Comparison of ENCODE assay signal across 13 cellular contexts in the genomic region with DNA sequence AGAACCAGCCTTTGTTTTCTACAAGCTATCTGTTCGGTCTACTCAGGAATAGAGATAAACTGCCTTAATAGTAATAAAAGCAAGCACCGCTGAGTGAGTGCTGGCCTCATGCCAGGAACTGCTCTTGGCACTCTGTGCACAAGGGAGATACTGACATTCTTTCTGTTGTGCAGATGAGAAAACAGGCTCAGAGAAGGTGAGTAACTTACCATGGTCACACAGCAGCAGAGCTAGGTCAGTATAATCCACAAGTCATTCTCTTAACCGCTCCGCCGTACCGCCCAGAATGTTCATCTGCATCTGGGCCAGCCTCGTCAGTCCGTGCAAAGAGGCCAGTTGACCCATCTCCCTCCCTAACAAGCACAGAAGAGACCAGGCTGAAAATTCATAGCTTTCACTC. TPM values are rescaled to one million over a fixed set of nuclear protein-coding genes. Genes with fewer than 3 reads are reported as not detected.
DNase-seq lines count a peak whose midpoint lies in the region; ATAC-seq and TF ChIP-seq lines count a peak whose summit lies in the region.
"Had no signal": no experiment of that assay in that cellular context is flagged by ENCODE, and none has a peak within 500 bp of the region (broad histone marks: within the 10 kb centered on the region; RNA-seq: fewer than 3 reads in every experiment).

No MANE protein-coding gene starts in this region.

- DNase-seq in DMS 273 (lab: John Stamatoyannopoulos, UW; ENCODE audit: unreplicated experiment), result peak; percentile 53
- DNase-seq in DMS 273 treated with DMSO at 0.1 percent for 48 hours (lab: John Stamatoyannopoulos, UW), result no peak
- DNase-seq in NCI-H69 (lab: John Stamatoyannopoulos, UW), result peak; percentile 47
- peak; percentile 63 for DNase-seq in fibroblast of mammary gland (ENCODE audit: low read depth)
- DNase-seq in posterior vena cava (ENCODE audit: low spot score), result peak; percentile 84
- no peak for DNase-seq in SIG-M5 (lab: John Stamatoyannopoulos, UW)
- DNase-seq in activated CD4-positive, alpha-beta memory T cell treated with anti-CD3 and anti-CD28 coated beads for 36 hours, result no peak
- DNase-seq: Calu3; effector memory CD4-positive, alpha-beta T cell; NCI-H510A had no signal

- H3K36me3 Mint-ChIP-seq in activated CD4-positive, alpha-beta memory T cell treated with anti-CD3 and anti-CD28 coated beads for 36 hours, result peaks cover 9% of the 10 kb centered on the region

- H3K27me3 Mint-ChIP-seq in activated CD4-positive, alpha-beta memory T cell treated with anti-CD3 and anti-CD28 coated beads for 36 hours, result no peaks in the 10 kb centered on the region

- no peaks in the 10 kb centered on the region for H3K9me3 Mint-ChIP-seq in activated CD4-positive, alpha-beta memory T cell treated with anti-CD3 and anti-CD28 coated beads for 36 hours
- H3K9me3 Mint-ChIP-seq: neural crest cell had no signal

- no peak overlapping the region for H3K27ac Mint-ChIP-seq in activated CD4-positive, alpha-beta memory T cell treated with anti-CD3 and anti-CD28 coated beads for 36 hours

- CTCF ChIA-PET in activated CD4-positive, alpha-beta memory T cell treated with anti-CD3 and anti-CD28 coated beads for 36 hours (lab: Charles Lee), result interaction anchor here (0.9 to 10.7 kb wide), 16 partner anchors 9 to 184 kb away, joined by 3 to 139 read pairs (median 5); no protein-coding TSS in a partner anchor

- POLR2A ChIA-PET in activated CD4-positive, alpha-beta memory T cell treated with anti-CD3 and anti-CD28 coated beads for 36 hours (lab: Charles Lee), result interaction anchor here (0.7 kb wide), 1 partner anchor 22 kb away, joined by 4 read pairs; no protein-coding TSS in a partner anchor

- intact Hi-C loops in posterior vena cava (cut with DNase I), result loop anchor here in 1 of 2 donors (10.0 kb wide), 1 partner anchor 166 kb away; no protein-coding TSS in a partner anchor
- intact Hi-C loops in activated CD4-positive, alpha-beta memory T cell treated with anti-CD3 and anti-CD28 coated beads for 36 hours (cut with micrococcal nuclease), result no loop called here

- H3K4me1 Mint-ChIP-seq in activated CD4-positive, alpha-beta memory T cell treated with anti-CD3 and anti-CD28 coated beads for 36 hours (ENCODE audit: low read depth), result no peaks in the 10 kb centered on the region

- H3K4me3 Mint-ChIP-seq in activated CD4-positive, alpha-beta memory T cell treated with anti-CD3 and anti-CD28 coated beads for 36 hours, result no peak overlapping the region
- H3K4me3 Mint-ChIP-seq: neural crest cell had no signal

- no peak for TF ChIP-seq CTCF in fibroblast of mammary gland (conservative IDR thresholded peaks at IDR 0.05; ENCODE audit: control insufficient read depth, insufficient read depth, low read depth, low read length)

- H3K4me3 ChIP-seq in fibroblast of mammary gland (ENCODE audit: control insufficient read depth, low read depth, low read length), result no peak overlapping the region
- H3K4me3 ChIP-seq: smooth muscle cell had no signal

- ATAC-seq in esophagus mucosa, result no peak

RNA-seq across cellular contexts. Expression of a gene that starts 27.4 kb away (rescaled TPM):
- total RNA-seq in posterior vena cava (not detected), esophagus mucosa (not detected)
- total RNA-seq in activated CD4-positive, alpha-beta memory T cell treated with anti-CD3 and anti-CD28 coated beads for 36 hours, result not detected
- total RNA-seq: Calu3, neural crest cell, smooth muscle cell had no signal

RNA-seq across cellular contexts. Expression of a gene that starts 34.2 kb away (rescaled TPM):
- total RNA-seq in posterior vena cava (10 to 100 TPM; 80.5 to 85.0 TPM), esophagus mucosa (28.4 TPM)
- 10 to 100 TPM; 24.8 to 24.9 TPM for total RNA-seq in activated CD4-positive, alpha-beta memory T cell treated with anti-CD3 and anti-CD28 coated beads for 36 hours

Comparison
In these comparisons a context has a peak if more than half of its experiments do, and no peak if none do; other contexts are left out.
1. DNase-seq: peak in DMS 273 (single experiment), NCI-H69 (single experiment), fibroblast of mammary gland (single experiment) and posterior vena cava (single experiment); none in DMS 273 treated with DMSO at 0.1 percent for 48 hours (single experiment), SIG-M5 (single experiment) and activated CD4-positive, alpha-beta memory T cell treated with anti-CD3 and anti-CD28 coated beads for 36 hours (single experiment).